Comparison of ENCODE assay signal across 20 cellular contexts in the genomic region with DNA sequence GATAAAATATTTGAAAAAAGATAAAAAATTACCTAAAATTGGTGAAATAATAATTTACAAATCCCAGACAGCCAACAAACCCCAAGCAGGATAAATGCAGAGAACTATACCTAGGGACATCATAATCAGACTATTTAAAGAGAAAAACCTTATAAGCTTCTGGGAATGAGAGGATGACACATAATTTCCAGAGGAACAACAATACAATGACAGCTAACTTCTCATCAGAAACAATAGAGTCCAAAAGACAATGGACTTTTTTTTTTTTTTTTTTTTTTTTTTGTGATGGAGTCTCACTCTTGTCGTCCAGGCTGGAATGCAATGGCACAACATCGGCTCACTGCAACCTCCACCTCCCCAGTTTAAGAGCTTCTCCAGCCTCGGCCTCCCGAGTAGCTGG.
"Had no signal": no experiment of that assay in that cellular context is flagged by ENCODE, and none has a peak within 500 bp of the region (broad histone marks: within the 10 kb centered on the region; RNA-seq: fewer than 3 reads in every experiment).

No MANE protein-coding gene starts in this region.

- H3K27me3 ChIP-seq: MG63 had no signal

- H3K4me3 ChIP-seq: MG63 had no signal

- H3K27ac ChIP-seq: RWPE1 had no signal

- H3K9me2 ChIP-seq: SK-N-SH had no signal

- DNase-seq: KBM-7, MG63, NCI-H1092, NCI-H1105 treated with DMSO at 0.1 percent for 48 hours, NCI-H1417 treated with DMSO at 0.1 percent for 48 hours, NCI-H146, NCI-H1694 treated with DMSO at 0.1 percent for 48 hours, NCI-H2029, NCI-H2081 treated with DMSO at 0.1 percent for 48 hours, NCI-H2171, NCI-H226, NCI-H446, NCI-H510A, NCI-H524 treated with DMSO at 0.1 percent for 48 hours, NCI-H69, NCI-H774, SHP77, SK-N-SH, SW 1271 had no signal

- H3K4me2 ChIP-seq: SK-N-SH had no signal

- H3K9ac ChIP-seq: SK-N-SH had no signal
